In genomic region chr6:156988276-156989158, GRCh38 we compare ENCODE assay signal across 8 cellular contexts.
DNase-seq lines count a peak whose midpoint lies in the region; ATAC-seq and TF ChIP-seq lines count a peak whose summit lies in the region.

No MANE protein-coding gene starts in this region.

- DNase-seq in activated naive CD4-positive, alpha-beta T cell treated with anti-CD3 and anti-CD28 coated beads, Interleukin-2, amount 10 ng/mL, durations not matched to agents 7 days and 5 days, result no peak
- no peak for DNase-seq in activated naive CD4-positive, alpha-beta T cell treated with Interleukin-2 at 50 U/mL for 16 hours
- DNase-seq in kidney tubule cell (ENCODE audit: low spot score), result peak; percentile 33
- DNase-seq in hippocampal formation (lab: John Stamatoyannopoulos, UW), result no peak
- no peak for DNase-seq in type B pancreatic cell (ENCODE audit: extremely low spot score, unreplicated experiment)
- no peak for DNase-seq in EL

- peak overlapping the region; percentile 47 for H3K4me3 ChIP-seq in OCI-LY1 (ENCODE audit: low read depth, low read length, poor library complexity, severe bottlenecking)

- peaks cover 93% of the 10 kb centered on the region for H3K4me1 ChIP-seq in OCI-LY1 (ENCODE audit: insufficient read depth, low read length, severe bottlenecking)

- H3K9me3 Mint-ChIP-seq in activated naive CD4-positive, alpha-beta T cell treated with anti-CD3 and anti-CD28 coated beads, Interleukin-2, amount 10 ng/mL, durations not matched to agents 7 days and 5 days, result no peaks in the 10 kb centered on the region
- H3K9me3 Mint-ChIP-seq in type B pancreatic cell, result no peaks in the 10 kb centered on the region

- H4K20me1 ChIP-seq in OCI-LY1 (ENCODE audit: insufficient read depth, low read length), result no peaks in the 10 kb centered on the region

- CTCF ChIA-PET in activated naive CD4-positive, alpha-beta T cell treated with anti-CD3 and anti-CD28 coated beads, Interleukin-2, amount 10 ng/mL, durations not matched to agents 7 days and 5 days (lab: Charles Lee), result no interaction called here

- H3K36me3 Mint-ChIP-seq in activated naive CD4-positive, alpha-beta T cell treated with anti-CD3 and anti-CD28 coated beads, Interleukin-2, amount 10 ng/mL, durations not matched to agents 7 days and 5 days, result no peaks in the 10 kb centered on the region
- H3K36me3 Mint-ChIP-seq in type B pancreatic cell, result no peaks in the 10 kb centered on the region

- H3K27me3 Mint-ChIP-seq in activated naive CD4-positive, alpha-beta T cell treated with anti-CD3 and anti-CD28 coated beads, Interleukin-2, amount 10 ng/mL, durations not matched to agents 7 days and 5 days, result no peaks in the 10 kb centered on the region
- no peaks in the 10 kb centered on the region for H3K27me3 Mint-ChIP-seq in type B pancreatic cell

- no peaks in the 10 kb centered on the region for H3K9me3 ChIP-seq in OCI-LY1 (ENCODE audit: low read length)

- H3K9ac ChIP-seq in OCI-LY1 (ENCODE audit: low read length), result peak overlapping the region; percentile 58; the same call in 1 of the 2 replicates

- H3K9me2 ChIP-seq in OCI-LY1 (ENCODE audit: low read depth, low read length), result no peaks in the 10 kb centered on the region

- peak overlapping the region; percentile 2 for H3K27ac Mint-ChIP-seq in activated naive CD4-positive, alpha-beta T cell treated with anti-CD3 and anti-CD28 coated beads, Interleukin-2, amount 10 ng/mL, durations not matched to agents 7 days and 5 days
- no peak overlapping the region for H3K27ac Mint-ChIP-seq in type B pancreatic cell

- ATAC-seq in HG02970 (IDR thresholded peaks at IDR 0.05; ENCODE audit: low FRiP score, unreplicated experiment), result peak; percentile 57

- peak overlapping the region; percentile 80 for H3K4me2 ChIP-seq in OCI-LY1 (ENCODE audit: low read length)

- TF ChIP-seq CTCF in OCI-LY1 (IDR thresholded peaks at IDR 0.05; ENCODE audit: low read length) (no peak), type B pancreatic cell (conservative IDR thresholded peaks at IDR 0.05) (no peak)

- peaks cover 83% of the 10 kb centered on the region for H3K79me2 ChIP-seq in OCI-LY1 (ENCODE audit: insufficient read depth, low read length)

- no peak overlapping the region for H3K4me3 Mint-ChIP-seq in activated naive CD4-positive, alpha-beta T cell treated with anti-CD3 and anti-CD28 coated beads, Interleukin-2, amount 10 ng/mL, durations not matched to agents 7 days and 5 days
- no peak overlapping the region for H3K4me3 Mint-ChIP-seq in type B pancreatic cell

- H3K27ac ChIP-seq in OCI-LY1 (ENCODE audit: low read depth, low read length, poor library complexity, severe bottlenecking), result peak overlapping the region; percentile 96

- peaks cover 43% of the 10 kb centered on the region for H3K4me1 Mint-ChIP-seq in activated naive CD4-positive, alpha-beta T cell treated with anti-CD3 and anti-CD28 coated beads, Interleukin-2, amount 10 ng/mL, durations not matched to agents 7 days and 5 days
- H3K4me1 Mint-ChIP-seq in type B pancreatic cell (ENCODE audit: unreplicated experiment), result peaks cover 41% of the 10 kb centered on the region

- H3F3A ChIP-seq in OCI-LY1 (ENCODE audit: insufficient read depth, low read length), result no peaks in the 10 kb centered on the region

- no peaks in the 10 kb centered on the region for H3K27me3 ChIP-seq in OCI-LY1 (ENCODE audit: insufficient read depth, low read length)

- H3K36me3 ChIP-seq in OCI-LY1 (ENCODE audit: insufficient read depth, low read length), result no peaks in the 10 kb centered on the region

- no peak overlapping the region for H2AFZ ChIP-seq in OCI-LY1 (ENCODE audit: low read length)
